ENCODE assay signal across 9 cellular contexts in the genomic region with DNA sequence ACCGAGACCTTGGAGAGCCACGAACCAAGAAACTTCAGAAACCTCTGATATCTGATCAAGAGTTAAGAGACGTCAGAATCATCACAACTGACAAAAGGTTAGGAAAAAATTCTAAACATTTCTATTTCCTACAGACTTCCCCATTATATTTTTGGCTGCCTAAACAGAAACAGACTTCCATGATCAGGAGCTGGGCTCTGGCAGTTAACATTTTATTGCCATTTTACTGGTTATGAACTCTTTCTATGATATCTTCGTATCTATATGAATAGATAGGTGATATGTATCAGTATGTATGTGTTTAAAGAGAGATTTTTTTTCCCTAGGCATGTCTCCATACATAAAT. TPM values are rescaled to one million over a fixed set of nuclear protein-coding genes. Genes with fewer than 3 reads are reported as not detected.
A peak's percentile ranks its signal among the peaks of the same experiment; 100 is the strongest.
DNase-seq lines count a peak whose midpoint lies in the region; ATAC-seq and TF ChIP-seq lines count a peak whose summit lies in the region.
"Had no signal": no experiment of that assay in that cellular context is flagged by ENCODE, and none has a peak within 500 bp of the region (broad histone marks: within the 10 kb centered on the region; RNA-seq: fewer than 3 reads in every experiment).

No MANE protein-coding gene starts in this region.

- H3K27ac Mint-ChIP-seq in neural crest cell (ENCODE audit: unreplicated experiment) = no peak overlapping the region
- H3K27ac Mint-ChIP-seq: activated CD4-positive, alpha-beta memory T cell treated with anti-CD3 and anti-CD28 coated beads for 36 hours had no signal

- DNase-seq in breast epithelium (ENCODE audit: low spot score in 2 of 2) = no peak
- DNase-seq in neural crest cell (ENCODE audit: low read depth, low spot score) = no peak
- DNase-seq in activated gamma-delta T cell treated with Interleukin-2 at 50 U/mL for 16 hours = no peak
- no peak for DNase-seq in tibial artery
- no peak for DNase-seq in GM19238 (ENCODE audit: insufficient read length, low spot score)

- H3K36me3 ChIP-seq in breast epithelium (no peaks in the 10 kb centered on the region), tibial artery (no peaks in the 10 kb centered on the region)

- H3K4me3 Mint-ChIP-seq in neural crest cell = peak overlapping the region; percentile 40

- peak; percentile 13 for ATAC-seq in GM18520 (IDR thresholded peaks at IDR 0.05; ENCODE audit: unreplicated experiment)
- ATAC-seq in HG03342 (IDR thresholded peaks at IDR 0.05; ENCODE audit: unreplicated experiment) = peak; percentile 14
- no peak for ATAC-seq in GM18858 (IDR thresholded peaks at IDR 0.05; ENCODE audit: unreplicated experiment)

- peaks cover 1% of the 10 kb centered on the region for H3K9me3 Mint-ChIP-seq in neural crest cell
- H3K9me3 Mint-ChIP-seq: activated CD4-positive, alpha-beta memory T cell treated with anti-CD3 and anti-CD28 coated beads for 36 hours had no signal

- H3K27me3 ChIP-seq in breast epithelium = no peaks in the 10 kb centered on the region
- no peaks in the 10 kb centered on the region for H3K27me3 ChIP-seq in tibial artery

- no peaks in the 10 kb centered on the region for H3K36me3 Mint-ChIP-seq in neural crest cell (ENCODE audit: low read depth)
- H3K36me3 Mint-ChIP-seq: activated CD4-positive, alpha-beta memory T cell treated with anti-CD3 and anti-CD28 coated beads for 36 hours had no signal

- H3K27ac ChIP-seq in breast epithelium (no peak overlapping the region), tibial artery (no peak overlapping the region)

- no peaks in the 10 kb centered on the region for H3K4me1 ChIP-seq in breast epithelium
- peaks cover 0 to 7% (median 0%) of the 10 kb centered on the region in 4 donors for H3K4me1 ChIP-seq in tibial artery

- TF ChIP-seq CTCF in breast epithelium (IDR thresholded peaks at IDR 0.05) (no peak), neural crest cell (conservative IDR thresholded peaks at IDR 0.05) (no peak), tibial artery (IDR thresholded peaks at IDR 0.05) (no peak)

- intact Hi-C loops in breast epithelium (cut with DNase I; ENCODE audit: low total_unique reads) (loop anchor here (5.0 kb wide), 1 partner anchor 887 kb away; no protein-coding TSS in a partner anchor), tibial artery (cut with DNase I; ENCODE audit: low total_unique reads) (loop anchor here (5.0 kb wide), 1 partner anchor 212 kb away; no protein-coding TSS in a partner anchor)

- peaks cover 16% of the 10 kb centered on the region for H3K4me1 Mint-ChIP-seq in neural crest cell

- no peak for TF ChIP-seq POLR2A in breast epithelium (IDR thresholded peaks at IDR 0.05)

- H3K9me3 ChIP-seq in breast epithelium = no peaks in the 10 kb centered on the region
- H3K9me3 ChIP-seq in tibial artery = no peaks in the 10 kb centered on the region

- H3K4me3 ChIP-seq in breast epithelium (peak overlapping the region in 2 of 3 donors; percentile 37 to 60), tibial artery (peak overlapping the region in 1 of 2 donors; percentile 40)

- no peaks in the 10 kb centered on the region for H3K27me3 Mint-ChIP-seq in neural crest cell (ENCODE audit: low read depth)

RNA-seq across cellular contexts. Expression of a gene that starts 31.1 kb away (rescaled TPM):
- total RNA-seq in breast epithelium (1 to 10 TPM in 1 of 3 donors, under 1 TPM in 1, not detected in 1; 0.59 to 4.2 TPM), neural crest cell (1.7 and 2.2 TPM in 2 replicates)
- total RNA-seq: activated CD4-positive, alpha-beta memory T cell treated with anti-CD3 and anti-CD28 coated beads for 36 hours had no signal
